ENCODE assay signal across 11 cellular contexts in genomic region chr10:116356833-116357232, GRCh38. TPM values are rescaled to one million over a fixed set of nuclear protein-coding genes. Genes with fewer than 3 reads are reported as not detected.
"Had no signal": no experiment of that assay in that cellular context is flagged by ENCODE, and none has a peak within 500 bp of the region (broad histone marks: within the 10 kb centered on the region; RNA-seq: fewer than 3 reads in every experiment).

No MANE protein-coding gene starts in this region.

- DNase-seq: GM23248, GOT3, H7, H9, HCEC 1CT, HFFc6 had no signal

- H2AFZ ChIP-seq: GM23248, GM23338 had no signal

- FAIRE-seq: H1, H54 had no signal

- H3K9ac ChIP-seq: GM23248 had no signal

- H3K4me2 ChIP-seq: GM23338 had no signal

- H3K27ac ChIP-seq: GM23248 had no signal

- H3K4me1 ChIP-seq: HAP-1 had no signal

- ATAC-seq: GM23338, HCT116 had no signal

- H3K4me3 ChIP-seq: GM23248, GM23338, HAP-1 had no signal

- H3K36me3 ChIP-seq: HAP-1 had no signal

- H3K9me3 ChIP-seq: HAP-1 had no signal

RNA-seq across cellular contexts. Expression of gene CCDC172, which starts 32.6 kb away (rescaled TPM):
- total RNA-seq: GM23248, HFFc6 had no signal
- polyA plus RNA-seq: GM23248 had no signal
